24 cellular contexts compared by ENCODE assay signal in the genomic region with DNA sequence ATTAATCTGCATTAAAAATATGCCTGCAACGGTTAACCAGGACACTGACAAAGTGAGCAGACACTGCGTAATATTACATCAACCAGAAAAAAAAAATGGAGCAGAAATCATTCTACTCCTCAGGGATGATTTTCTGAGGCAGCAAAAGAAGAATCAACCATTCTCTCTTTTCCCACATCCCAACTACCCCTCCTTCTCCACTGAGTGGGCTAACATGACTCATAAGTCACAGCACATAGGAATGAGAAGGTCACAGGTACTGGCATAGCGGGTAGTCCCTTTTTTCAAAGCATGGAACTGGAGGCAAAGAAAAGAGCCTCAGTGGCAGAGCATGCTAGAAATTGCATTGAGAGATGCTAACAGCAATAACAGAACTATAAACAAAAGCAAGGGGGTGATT. TPM values are rescaled to one million over a fixed set of nuclear protein-coding genes. Genes with fewer than 3 reads are reported as not detected.
A peak's percentile ranks its signal among the peaks of the same experiment; 100 is the strongest.
DNase-seq lines count a peak whose midpoint lies in the region; ATAC-seq, FAIRE-seq and TF ChIP-seq lines count a peak whose summit lies in the region.
"Had no signal": no experiment of that assay in that cellular context is flagged by ENCODE, and none has a peak within 500 bp of the region (broad histone marks: within the 10 kb centered on the region; RNA-seq: fewer than 3 reads in every experiment).

No MANE protein-coding gene starts in this region.

- H3K79me2 ChIP-seq in astrocyte (ENCODE audit: insufficient read depth, low read length) = no peaks in the 10 kb centered on the region

- H3K27me3 ChIP-seq in astrocyte (ENCODE audit: insufficient read depth, low read length) = no peaks in the 10 kb centered on the region
- H3K27me3 ChIP-seq: BE2C, esophagus squamous epithelium had no signal

- H3K4me2 ChIP-seq in astrocyte (ENCODE audit: low read length) = peak overlapping the region; percentile 17

- peak; percentile 5 for DNase-seq in NCI-H146 (lab: John Stamatoyannopoulos, UW)
- no peak for DNase-seq in NCI-H146 treated with DMSO at 0.1 percent for 48 hours (lab: John Stamatoyannopoulos, UW; ENCODE audit: unreplicated experiment)
- peak; percentile 34 for DNase-seq in LHCN-M2 (ENCODE audit: low read depth)
- peak; percentile 14 for DNase-seq in astrocyte (ENCODE audit: low read depth)
- peak; percentile 39 for DNase-seq in retina
- no peak for DNase-seq in NCI-H226
- no peak for DNase-seq in immature natural killer cell
- DNase-seq: 8988T; activated CD4-positive, CD25-positive, alpha-beta regulatory T cell; activated naive CD4-positive, alpha-beta T cell treated with anti-CD3 and anti-CD28 coated beads for 36 hours; activated T-cell treated with anti-CD3 and anti-CD28 coated beads, Interleukin-2, amount 50 U/mL, for 4 hours; aorta; BE2C; effector memory CD4-positive, alpha-beta T cell; esophagus squamous epithelium; NCI-H1694; NCI-H774; stimulated activated CD4-positive, alpha-beta T cell treated with anti-CD3 and anti-CD28 coated beads, Interleukin-12 subunit alpha, Interleukin-12 subunit beta, amount 100 ng/mL, for 4 hours had no signal

- H3K36me3 ChIP-seq in astrocyte (ENCODE audit: insufficient read depth, low read length) = no peaks in the 10 kb centered on the region
- H3K36me3 ChIP-seq: BE2C, esophagus squamous epithelium had no signal

- no peak overlapping the region for H2AFZ ChIP-seq in astrocyte (ENCODE audit: low read depth, low read length)

- H3K4me3 Mint-ChIP-seq in astrocyte (ENCODE audit: unreplicated experiment) (no peak overlapping the region), immature natural killer cell (no peak overlapping the region)
- H3K4me3 Mint-ChIP-seq: activated naive CD4-positive, alpha-beta T cell treated with anti-CD3 and anti-CD28 coated beads for 36 hours; activated T-cell treated with anti-CD3 and anti-CD28 coated beads, Interleukin-2, amount 50 U/mL, for 4 hours; neural crest cell; T-helper 2 cell treated with Interferon-gamma antibody and Interleukin-4, amounts not matched to agents 5 μg/mL and 100 μg/mL, for 36 hours; type B pancreatic cell had no signal

- H3K27ac ChIP-seq in astrocyte (ENCODE audit: low read depth, low read length) = no peak overlapping the region
- H3K27ac ChIP-seq: esophagus squamous epithelium had no signal

- H3K27me3 Mint-ChIP-seq in astrocyte (ENCODE audit: low read depth, unreplicated experiment) = no peaks in the 10 kb centered on the region
- peaks cover 0 to 4% (median 3%) of the 10 kb centered on the region in 3 donors for H3K27me3 Mint-ChIP-seq in immature natural killer cell (ENCODE audit: low read depth in 3 of 3)
- H3K27me3 Mint-ChIP-seq: progenitor cell of endocrine pancreas, type B pancreatic cell had no signal

- H3K4me1 Mint-ChIP-seq in astrocyte (ENCODE audit: low read depth, unreplicated experiment) = peaks cover 32% of the 10 kb centered on the region
- no peaks in the 10 kb centered on the region for H3K4me1 Mint-ChIP-seq in immature natural killer cell

- H3K27ac Mint-ChIP-seq in astrocyte (ENCODE audit: unreplicated experiment) = peak overlapping the region; percentile 9
- no peak overlapping the region for H3K27ac Mint-ChIP-seq in immature natural killer cell
- H3K27ac Mint-ChIP-seq: activated naive CD4-positive, alpha-beta T cell treated with anti-CD3 and anti-CD28 coated beads for 36 hours; progenitor cell of endocrine pancreas; T-helper 2 cell treated with Interferon-gamma antibody and Interleukin-4, amounts not matched to agents 5 μg/mL and 100 μg/mL, for 36 hours; type B pancreatic cell had no signal

- H3K9me3 ChIP-seq in astrocyte (ENCODE audit: insufficient read depth, low read depth, low read length) = no peaks in the 10 kb centered on the region
- H3K9me3 ChIP-seq: BE2C, esophagus squamous epithelium had no signal

- H3K36me3 Mint-ChIP-seq in astrocyte (ENCODE audit: low read depth, unreplicated experiment) (no peaks in the 10 kb centered on the region), immature natural killer cell (peaks cover 3 to 6% (median 4%) of the 10 kb centered on the region in 3 donors)
- H3K36me3 Mint-ChIP-seq: type B pancreatic cell had no signal

- FAIRE-seq in astrocyte (lab: Jason Lieb, UNC) = no peak

- TF ChIP-seq CTCF in astrocyte (IDR thresholded peaks at IDR 0.05; ENCODE audit: insufficient read depth, low read depth, low read length) = no peak

- peaks cover 10% of the 10 kb centered on the region for H3K4me1 ChIP-seq in astrocyte (ENCODE audit: insufficient read depth, low read length)
- H3K4me1 ChIP-seq: BE2C, esophagus squamous epithelium had no signal

- ATAC-seq in HG02759 (IDR thresholded peaks at IDR 0.05; ENCODE audit: unreplicated experiment) = no peak
- ATAC-seq: activated T-cell treated with anti-CD3 and anti-CD28 coated beads, Interleukin-2, amount 50 U/mL, for 4 hours had no signal

- H3K9me3 Mint-ChIP-seq in astrocyte (ENCODE audit: unreplicated experiment) = no peaks in the 10 kb centered on the region
- no peaks in the 10 kb centered on the region for H3K9me3 Mint-ChIP-seq in immature natural killer cell
- H3K9me3 Mint-ChIP-seq: activated naive CD4-positive, alpha-beta T cell treated with anti-CD3 and anti-CD28 coated beads for 36 hours; activated T-cell treated with anti-CD3 and anti-CD28 coated beads, Interleukin-2, amount 50 U/mL, for 4 hours; neural crest cell; T-helper 2 cell treated with Interferon-gamma antibody and Interleukin-4, amounts not matched to agents 5 μg/mL and 100 μg/mL, for 36 hours; type B pancreatic cell had no signal

- no peaks in the 10 kb centered on the region for H4K20me1 ChIP-seq in astrocyte (ENCODE audit: insufficient read depth, low read length)

- H3K4me3 ChIP-seq in astrocyte (ENCODE audit: insufficient read depth, low read depth, low read length) = no peak overlapping the region
- H3K4me3 ChIP-seq: esophagus squamous epithelium had no signal

- no peak overlapping the region for H3K9ac ChIP-seq in astrocyte (ENCODE audit: low read length)

RNA-seq across cellular contexts. Expression of a gene that starts 54.3 kb away (rescaled TPM):
- not detected in 2 replicates for total RNA-seq in LHCN-M2 (2014; rRNA removed)
- not detected for polyA plus RNA-seq in LHCN-M2 (2012)
- total RNA-seq in astrocyte = not detected in 2 replicates
- not detected for polyA plus RNA-seq in immature natural killer cell
- total RNA-seq: activated naive CD4-positive, alpha-beta T cell treated with anti-CD3 and anti-CD28 coated beads for 36 hours; activated T-cell treated with anti-CD3 and anti-CD28 coated beads, Interleukin-2, amount 50 U/mL, for 4 hours; esophagus squamous epithelium; mucosa of gallbladder; neural crest cell; progenitor cell of endocrine pancreas had no signal

Comparison
In these comparisons a context has a peak if more than half of its experiments do, and no peak if none do; other contexts are left out.
1. DNase-seq: peak in NCI-H146 (single experiment), LHCN-M2 (single experiment), astrocyte (single experiment) and retina (single experiment); none in NCI-H146 treated with DMSO at 0.1 percent for 48 hours (single experiment), NCI-H226 (single experiment) and immature natural killer cell (0 of 3).